Comparison of ENCODE assay signal across 8 cellular contexts in genomic region chr19:45406165-45406956, GRCh38. TPM values are rescaled to one million over a fixed set of nuclear protein-coding genes. Genes with fewer than 3 reads are reported as not detected.
DNase-seq lines count a peak whose midpoint lies in the region; ATAC-seq and TF ChIP-seq lines count a peak whose summit lies in the region.

Gene POLR1G (plus strand): TSS chr19:45406644. CDS start chr19:45406697, 53 bp downstream.

- H3K36me3 ChIP-seq in Panc1 (ENCODE audit: control insufficient read depth, insufficient read depth, low read length) = peaks cover 4% of the 10 kb centered on the region; the same call in 1 of the 2 replicates
- peaks cover 0 to 22% of the 10 kb centered on the region in 2 donors for H3K36me3 ChIP-seq in muscle layer of duodenum (ENCODE audit: control insufficient read depth in 1 of 2, insufficient read depth in 2 of 2, low read length in 2 of 2)

- intact Hi-C loops in Panc1 (cut with micrococcal nuclease; ENCODE audit: unreplicated experiment) = no loop called here

- H3K4me3 ChIP-seq in Panc1 (ENCODE audit: low read depth in 2 of 2, low read length in 2 of 2) (peak within 1 kb of the TSS; percentile 94 to 96), muscle layer of duodenum (ENCODE audit: low read depth in 1 of 2, low read length in 2 of 2) (peak within 1 kb of the TSS; percentile 91 to 96)

- POLR2A ChIA-PET in Panc1 (lab: Charles Lee) = no interaction called here

- peak within 1 kb of the TSS; percentile 90 for H3K27ac ChIP-seq in Panc1 (ENCODE audit: low read length)
- peak within 1 kb of the TSS; percentile 96 for H3K27ac ChIP-seq in muscle layer of duodenum (ENCODE audit: low read length)

- H3K4me1 ChIP-seq in Panc1 (ENCODE audit: control insufficient read depth, insufficient read depth, low read length) = peaks cover 14% of the 10 kb centered on the region
- peaks cover 4 to 34% of the 10 kb centered on the region in 2 donors for H3K4me1 ChIP-seq in muscle layer of duodenum (ENCODE audit: control insufficient read depth in 1 of 2, insufficient read depth in 2 of 2, low read length in 2 of 2)

- H3K27me3 ChIP-seq in Panc1 (ENCODE audit: control insufficient read depth, insufficient read depth, low read length) (no peaks in the 10 kb centered on the region), muscle layer of duodenum (ENCODE audit: low read depth, low read length) (peaks cover 13% of the 10 kb centered on the region)

- CTCF ChIA-PET in Panc1 (lab: Charles Lee) = interaction anchor here (0.6 kb wide), 1 partner anchor 206 kb away, joined by 3 read pairs; no protein-coding TSS in a partner anchor

- in situ Hi-C loops in Panc1 (cut with HindIII; ENCODE audit: low pct_unique_long_range_greater_than_20kb, low sequenced_read_pairs) = no loop called here

- DNase-seq in DMS53 (lab: John Stamatoyannopoulos, UW) = peak; percentile 89
- DNase-seq in KG1 (lab: John Stamatoyannopoulos, UW) = peak; percentile 99
- peak; percentile 74 for DNase-seq in Panc1 (ENCODE audit: low read depth, low spot score)
- peak; percentile 88 to 90 for DNase-seq in activated T-cell treated with anti-CD3 and anti-CD28 coated beads, Interleukin-2, amount 50 U/mL, for 48 hours
- peak; percentile 69 for DNase-seq in stimulated activated CD8-positive, alpha-beta memory T cell treated with anti-CD3 and anti-CD28 coated beads, Interleukin-7, amount 100 ng/mL, for 24 hours (ENCODE audit: low read depth)

- no peak for TF ChIP-seq CTCF in Panc1 (IDR thresholded peaks at IDR 0.05)

- peak; percentile 64 for ATAC-seq in GM21619 (IDR thresholded peaks at IDR 0.05; ENCODE audit: unreplicated experiment)
- ATAC-seq in Panc1 = peak; percentile 71
- ATAC-seq in esophagus mucosa = peak; percentile 46

- H3K9me3 ChIP-seq in Panc1 (ENCODE audit: control insufficient read depth, insufficient read depth, low read depth, low read length) (no peaks in the 10 kb centered on the region), muscle layer of duodenum (ENCODE audit: control insufficient read depth in 1 of 2, low read length in 2 of 2) (no peaks in the 10 kb centered on the region)

- BruUV-seq in Panc1 (replicated peaks; lab: Mats Ljungman, UMichigan) = TSS peak; percentile 46

RNA-seq across cellular contexts. Expression of gene POLR1G, which starts in this region (rescaled TPM):
- total RNA-seq in Panc1 (2021; ENCODE audit: unreplicated experiment) = 27.8 TPM
- polyA plus RNA-seq in Panc1 (2012; ENCODE audit: insufficient read length) = 20.6 TPM
- total RNA-seq in esophagus mucosa = 6.5 TPM

Comparison
In these comparisons a context has a peak if more than half of its experiments do, and no peak if none do; other contexts are left out.
1. Peak in every context shown above with its lines: DNase-seq, ATAC-seq, H3K4me3 ChIP-seq and H3K27ac ChIP-seq.